ENCODE assay signal across 8 cellular contexts in genomic region chr6:73722318-73723060, GRCh38. TPM values are rescaled to one million over a fixed set of nuclear protein-coding genes. Genes with fewer than 3 reads are reported as not detected.
DNase-seq lines count a peak whose midpoint lies in the region; ATAC-seq and TF ChIP-seq lines count a peak whose summit lies in the region.

No MANE protein-coding gene starts in this region.

- intact Hi-C loops in spleen (cut with DNase I; ENCODE audit: low total_unique reads), result no loop called here

- peaks cover 6% of the 10 kb centered on the region for H3K27me3 Mint-ChIP-seq in activated T-helper 17 cell treated with anti-CD3 and anti-CD28 coated beads, Interleukin-2, amount 50 U/mL, for 72 hours

- no peaks in the 10 kb centered on the region for H3K79me2 ChIP-seq in ACC112 (ENCODE audit: control insufficient read depth, insufficient read depth, low read length, unreplicated experiment)

- peak; percentile 60 for ATAC-seq in GM19023 (IDR thresholded peaks at IDR 0.05; ENCODE audit: unreplicated experiment)
- peak; percentile 61 for ATAC-seq in HG03342 (IDR thresholded peaks at IDR 0.05; ENCODE audit: unreplicated experiment)
- peak; percentile 95 for ATAC-seq in activated T-helper 17 cell treated with anti-CD3 and anti-CD28 coated beads, Interleukin-2, amount 50 U/mL, for 72 hours (replicated peaks)

- no peak for TF ChIP-seq POLR2A in spleen (IDR thresholded peaks at IDR 0.05)

- DNase-seq in non-pigmented ciliary epithelial cell (ENCODE audit: low read depth), result peak; percentile 80
- no peak for DNase-seq in spleen
- no peak for DNase-seq in DMS53 treated with DMSO at 0.1 percent for 48 hours (lab: John Stamatoyannopoulos, UW; ENCODE audit: unreplicated experiment)
- no peak for DNase-seq in DMS 273 (lab: John Stamatoyannopoulos, UW; ENCODE audit: unreplicated experiment)

- H3K36me3 ChIP-seq in ACC112 (ENCODE audit: insufficient read depth, low read length) (no peaks in the 10 kb centered on the region), spleen (no peaks in the 10 kb centered on the region)

- H3K27ac ChIP-seq in ACC112 (ENCODE audit: low read depth, low read length) (peak overlapping the region; percentile 84), spleen (no peak overlapping the region)

- H3K9me3 ChIP-seq in spleen, result no peaks in the 10 kb centered on the region

- H3K4me3 Mint-ChIP-seq in activated T-helper 17 cell treated with anti-CD3 and anti-CD28 coated beads, Interleukin-2, amount 50 U/mL, for 72 hours, result peak overlapping the region; percentile 16

- H3K36me3 Mint-ChIP-seq in activated T-helper 17 cell treated with anti-CD3 and anti-CD28 coated beads, Interleukin-2, amount 50 U/mL, for 72 hours (ENCODE audit: low read depth), result peaks cover 15% of the 10 kb centered on the region

- H3K4me3 ChIP-seq in ACC112 (ENCODE audit: low read depth, low read length) (peak overlapping the region; percentile 9; the same call in 1 of the 2 replicates), spleen (no peak overlapping the region)

- 17 to 32% (median 29%) methylated on average over 9 of the region's 9 CpGs for WGBS in spleen, 5 donors

- H3K27me3 ChIP-seq in ACC112 (ENCODE audit: insufficient read depth, low read length), result no peaks in the 10 kb centered on the region
- no peaks in the 10 kb centered on the region for H3K27me3 ChIP-seq in spleen (replicated peaks in 1 of 7)

- peak overlapping the region; percentile 54 for H2AFZ ChIP-seq in ACC112 (ENCODE audit: low read length, unreplicated experiment)

- peaks cover 3% of the 10 kb centered on the region for H3K9me3 Mint-ChIP-seq in activated T-helper 17 cell treated with anti-CD3 and anti-CD28 coated beads, Interleukin-2, amount 50 U/mL, for 72 hours

- no peak for TF ChIP-seq CTCF in spleen (IDR thresholded peaks at IDR 0.05 in 8 of 11, conservative IDR thresholded peaks at IDR 0.05 in 3 of 11)

- H3K27ac Mint-ChIP-seq in activated T-helper 17 cell treated with anti-CD3 and anti-CD28 coated beads, Interleukin-2, amount 50 U/mL, for 72 hours, result peak overlapping the region; percentile 6

- peaks cover 3% of the 10 kb centered on the region for H3K4me1 Mint-ChIP-seq in activated T-helper 17 cell treated with anti-CD3 and anti-CD28 coated beads, Interleukin-2, amount 50 U/mL, for 72 hours

- H3K4me1 ChIP-seq in ACC112 (ENCODE audit: control insufficient read depth, insufficient read depth, low read length, unreplicated experiment), result peaks cover 16% of the 10 kb centered on the region
- peaks cover 0 to 16% (median 7%) of the 10 kb centered on the region in 6 donors for H3K4me1 ChIP-seq in spleen

RNA-seq across cellular contexts. Expression of gene CD109, which starts 26.5 kb away (rescaled TPM):
- 10 to 100 TPM; 10.4 to 21.5 TPM for total RNA-seq in activated T-helper 17 cell treated with anti-CD3 and anti-CD28 coated beads, Interleukin-2, amount 50 U/mL, for 72 hours
- 1 to 10 TPM; 2.6 to 6.9 (median 4.9) TPM for total RNA-seq in spleen
- polyA plus RNA-seq in spleen, result under 1 TPM; 0.17 to 0.45 (median 0.18) TPM
